ENCODE assay signal across 8 cellular contexts in genomic region chr3:127694467-127695215, GRCh38. TPM values are rescaled to one million over a fixed set of nuclear protein-coding genes. Genes with fewer than 3 reads are reported as not detected.
DNase-seq lines count a peak whose midpoint lies in the region; ATAC-seq and TF ChIP-seq lines count a peak whose summit lies in the region.

No MANE protein-coding gene starts in this region.

- ATAC-seq in GM19328 (IDR thresholded peaks at IDR 0.05; ENCODE audit: unreplicated experiment) = no peak

- CTCF ChIA-PET in RWPE1 (lab: Yijun Ruan, JAX) = interaction anchor here (0.5 to 1.1 kb wide), 5 partner anchors 14 to 1487 kb away, joined by 3 to 4 read pairs (median 3); no protein-coding TSS in a partner anchor
- CTCF ChIA-PET in mammary epithelial cell (lab: Charles Lee; ENCODE audit: low non-redundant PET) = interaction anchor here (0.5 to 0.6 kb wide), 2 partner anchors 119 to 274 kb away, joined by 7 to 9 read pairs; no protein-coding TSS in a partner anchor

- in situ Hi-C loops in Caki2 (cut with HindIII; ENCODE audit: low pct_unique_long_range_greater_than_20kb, low sequenced_read_pairs) = no loop called here
- in situ Hi-C loops in mammary epithelial cell (cut with MboI; ENCODE audit: low sequenced_read_pairs in 2 of 2) = loop anchor here in 1 of 2 donors (25.0 kb wide), 1 partner anchor 268 kb away; no protein-coding TSS in a partner anchor
- in situ Hi-C loops in GM13976 (cut with MboI; ENCODE audit: low sequenced_read_pairs, unreplicated experiment) = no loop called here

- intact Hi-C loops in mammary epithelial cell (cut with micrococcal nuclease) = loop anchor here (1.0 to 10.0 kb wide), 6 partner anchors 42 to 358 kb away; partner anchors contain the start of gene SEC61A1

- no peak for TF ChIP-seq EP300 in tibial nerve (IDR thresholded peaks at IDR 0.05)

- no peak overlapping the region for H2AFZ ChIP-seq in mammary epithelial cell (ENCODE audit: low read depth, low read length)

- H3K36me3 ChIP-seq in mammary epithelial cell (ENCODE audit: insufficient read depth, low read length) (no peaks in the 10 kb centered on the region), tibial nerve (peaks cover 0 to 35% (median 0%) of the 10 kb centered on the region in 3 donors)

- H3K4me3 ChIP-seq in Jurkat, Clone E6-1 (ENCODE audit: low read length) = no peak overlapping the region
- H3K4me3 ChIP-seq in mammary epithelial cell (replicated peaks in 1 of 3; ENCODE audit: insufficient read depth in 1 of 3, low read depth in 2 of 3, low read length in 3 of 3) (no peak overlapping the region), tibial nerve (no peak overlapping the region)

- H3K27ac ChIP-seq in RWPE1 = peak overlapping the region; percentile 53
- H3K27ac ChIP-seq in mammary epithelial cell (ENCODE audit: insufficient read depth, low read depth, low read length) = no peak overlapping the region
- H3K27ac ChIP-seq in tibial nerve = no peak overlapping the region

- no TSS peak for BruUV-seq in mammary epithelial cell (replicated peaks; lab: Mats Ljungman, UMichigan)

- H3K4me2 ChIP-seq in mammary epithelial cell (ENCODE audit: insufficient read depth, low read depth, low read length) = no peak overlapping the region

- no peaks in the 10 kb centered on the region for H3K79me2 ChIP-seq in mammary epithelial cell (ENCODE audit: insufficient read depth, low read length)

- H4K20me1 ChIP-seq in mammary epithelial cell (ENCODE audit: insufficient read depth, low read length) = no peaks in the 10 kb centered on the region

- DNase-seq in Caki2 (ENCODE audit: low read depth) (peak; percentile 57), RWPE1 (ENCODE audit: low spot score) (peak; percentile 55), mammary epithelial cell (peak; percentile 55), lung microvascular endothelial cell (ENCODE audit: low read depth in 2 of 2) (peak; percentile 29 to 52), tibial nerve (ENCODE audit: low spot score in 2 of 2) (no peak), GM13976 (ENCODE audit: low spot score) (no peak)
- DNase-seq in Jurkat, Clone E6-1 (ENCODE audit: low read depth, low spot score) = peak; percentile 36

- TF ChIP-seq CTCF in RWPE1 (conservative IDR thresholded peaks at IDR 0.05; ENCODE audit: low read depth) (peak; percentile 41), mammary epithelial cell (conservative IDR thresholded peaks at IDR 0.05 in 1 of 2, IDR thresholded peaks at IDR 0.05 in 1 of 2; ENCODE audit: extremely low read depth in 1 of 2, insufficient read depth in 1 of 2, low read depth in 1 of 2, low read length in 2 of 2) (peak; percentile 45 to 81), tibial nerve (IDR thresholded peaks at IDR 0.05) (no peak), GM13976 (IDR thresholded peaks at IDR 0.05; ENCODE audit: borderline replicate concordance, control extremely low read depth, extremely low read depth, insufficient read depth, missing control alignments) (no peak)

- dilution Hi-C loops in mammary epithelial cell (cut with HindIII; ENCODE audit: low sequenced_read_pairs) = no loop called here

- H3K9me3 ChIP-seq in mammary epithelial cell (replicated peaks; ENCODE audit: insufficient read depth, low read length) (no peaks in the 10 kb centered on the region), tibial nerve (no peaks in the 10 kb centered on the region)

- H3K9ac ChIP-seq in mammary epithelial cell (ENCODE audit: insufficient read depth, low read length) = no peak overlapping the region

- peaks cover 28% of the 10 kb centered on the region for H3K4me1 ChIP-seq in mammary epithelial cell (ENCODE audit: insufficient read depth, low read length)
- peaks cover 0 to 71% (median 40%) of the 10 kb centered on the region in 4 donors for H3K4me1 ChIP-seq in tibial nerve

- H3K27me3 ChIP-seq in mammary epithelial cell (ENCODE audit: insufficient read depth, low read length) (no peaks in the 10 kb centered on the region), tibial nerve (no peaks in the 10 kb centered on the region)

- POLR2A ChIA-PET in RWPE1 (lab: Yijun Ruan, JAX; ENCODE audit: low non-redundant PET) = no interaction called here

- TF ChIP-seq POLR2A in tibial nerve (IDR thresholded peaks at IDR 0.05) = no peak

- 75% methylated on average over 17 of the region's 17 CpGs for WGBS in mammary epithelial cell (ENCODE audit: low coverage, missing lambda C conversion rate)
- WGBS in tibial nerve, 2 donors = 81 to 85% methylated on average over 11 to 17 of the region's 17 CpGs

RNA-seq across cellular contexts. Expression of gene ABTB1, which starts 21.9 kb away (rescaled TPM):
- total RNA-seq in Caki2 (2014; rRNA removed; shearing (Covaris generic); ENCODE audit: low replicate concordance) = 16.6 and 23.7 TPM in 2 replicates
- 14.0 TPM for polyA plus RNA-seq in Jurkat, Clone E6-1 (2012; ENCODE audit: insufficient read depth, insufficient read length)
- 10 to 100 TPM in 1 of 2 donors, 1 to 10 TPM in 1; 4.3 to 14.7 TPM for total RNA-seq in mammary epithelial cell
- polyA plus RNA-seq in mammary epithelial cell = 13.3 TPM
- polyA minus RNA-seq in mammary epithelial cell = 5.9 TPM
- 5.7 and 8.5 TPM in 2 replicates for total RNA-seq in lung microvascular endothelial cell
- 100 to 1,000 TPM in 3 of 4 donors, 10 to 100 TPM in 1; 86.4 to 134 (median 121) TPM for total RNA-seq in tibial nerve

Comparison
In these comparisons a context has a peak if more than half of its experiments do, and no peak if none do; other contexts are left out.
1. DNase-seq: peak in Caki2 (single experiment), Jurkat, Clone E6-1 (single experiment), RWPE1 (single experiment), mammary epithelial cell (single experiment) and lung microvascular endothelial cell (2 of 2); none in tibial nerve (0 of 2) and GM13976 (single experiment).
2. CTCF ChIP-seq: peak in RWPE1 (single experiment) and mammary epithelial cell (2 of 2); none in tibial nerve (0 of 5) and GM13976 (single experiment).